Comparison of ENCODE assay signal across 1 cellular context in the genomic region with DNA sequence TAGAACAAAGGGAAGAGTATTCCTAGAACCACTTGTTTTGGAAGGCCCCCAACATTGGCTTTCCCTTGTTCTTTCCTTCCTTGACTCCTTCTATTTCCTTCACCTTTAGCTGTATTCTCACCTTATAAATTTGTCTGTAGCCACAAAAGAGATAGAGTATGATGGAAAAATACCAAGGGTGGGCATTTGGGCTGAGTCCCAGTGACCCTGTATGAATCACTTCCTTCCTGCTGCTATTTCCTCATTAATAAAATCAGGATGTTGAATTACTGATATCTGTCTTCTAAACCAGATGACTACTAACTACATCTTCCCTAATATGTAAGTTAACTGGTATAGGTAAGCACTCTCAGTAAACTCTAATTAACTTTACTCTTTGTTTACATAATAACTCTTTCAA.
TF ChIP-seq lines count a peak whose summit lies in the region.

No MANE protein-coding gene starts in this region.

TF ChIP-seq in SK-N-SH, 30 proteins besides CTCF, POLR2A, EP300 and RAD21 (continued from another document):
- TF ChIP-seq, protein P1, sequence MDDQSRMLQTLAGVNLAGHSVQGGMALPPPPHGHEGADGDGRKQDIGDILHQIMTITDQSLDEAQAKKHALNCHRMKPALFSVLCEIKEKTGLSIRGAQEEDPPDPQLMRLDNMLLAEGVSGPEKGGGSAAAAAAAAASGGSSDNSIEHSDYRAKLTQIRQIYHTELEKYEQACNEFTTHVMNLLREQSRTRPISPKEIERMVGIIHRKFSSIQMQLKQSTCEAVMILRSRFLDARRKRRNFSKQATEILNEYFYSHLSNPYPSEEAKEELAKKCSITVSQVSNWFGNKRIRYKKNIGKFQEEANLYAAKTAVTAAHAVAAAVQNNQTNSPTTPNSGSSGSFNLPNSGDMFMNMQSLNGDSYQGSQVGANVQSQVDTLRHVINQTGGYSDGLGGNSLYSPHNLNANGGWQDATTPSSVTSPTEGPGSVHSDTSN (IDR thresholded peaks at IDR 0.05): peak; percentile 66; the same call in 1 of the 2 replicates
- no peak for TF ChIP-seq GABPA (IDR thresholded peaks at IDR 0.05; ENCODE audit: low read depth)
- TF ChIP-seq TCF12 (IDR thresholded peaks at IDR 0.05): peak; percentile 64
- TF ChIP-seq JUND (IDR thresholded peaks at IDR 0.05): peak; percentile 59
